Comparison of ENCODE assay signal across 1 cellular context in the genomic region with DNA sequence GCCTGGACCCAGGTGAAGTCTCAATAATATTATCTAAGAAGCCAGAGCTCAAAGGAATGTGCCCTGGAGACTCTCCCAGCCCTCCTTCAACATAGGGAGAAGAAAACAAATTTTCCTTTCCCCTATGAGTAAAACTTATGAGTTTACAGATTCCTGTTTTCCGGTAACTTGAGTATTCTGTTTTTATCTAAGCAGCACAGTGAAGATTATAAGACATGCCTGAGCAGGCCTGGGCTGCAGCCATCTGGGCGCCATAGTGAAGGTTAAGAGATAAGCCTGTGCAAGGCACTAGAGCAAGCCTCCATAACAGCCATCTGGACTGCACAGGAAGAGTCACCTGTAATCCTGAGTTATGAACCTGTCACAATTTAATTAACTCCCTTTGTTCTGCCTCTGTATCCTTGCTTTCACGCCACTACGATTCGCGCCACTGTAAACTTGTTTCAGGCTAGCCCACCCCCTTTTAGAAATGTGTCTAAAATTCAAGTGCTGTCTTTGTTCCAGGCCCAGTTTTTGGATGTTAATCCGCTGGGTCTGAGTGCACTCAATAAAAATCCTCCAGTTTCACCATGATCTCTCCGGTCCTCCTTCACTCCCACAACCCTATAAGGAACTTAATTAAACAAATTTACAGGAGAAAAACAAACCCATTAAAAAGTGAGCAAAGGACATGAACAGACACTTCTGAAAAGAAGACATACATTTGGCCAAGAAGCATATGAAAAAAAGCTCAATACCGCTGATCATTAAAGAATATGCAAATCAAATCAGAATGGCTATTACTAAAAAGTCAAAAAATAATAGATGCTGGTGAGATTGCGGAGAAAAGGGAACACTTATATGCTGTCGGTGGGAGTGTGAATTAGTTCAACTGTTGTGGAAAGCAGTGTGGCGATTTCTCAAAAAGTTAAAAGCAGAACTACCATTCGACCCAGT.
TF ChIP-seq lines count a peak whose summit lies in the region.

No MANE protein-coding gene starts in this region.

TF ChIP-seq in HEK293, 187 proteins besides CTCF, POLR2A, EP300 and RAD21 (continued from another document and continues in another):
- TF ChIP-seq, protein P1, sequence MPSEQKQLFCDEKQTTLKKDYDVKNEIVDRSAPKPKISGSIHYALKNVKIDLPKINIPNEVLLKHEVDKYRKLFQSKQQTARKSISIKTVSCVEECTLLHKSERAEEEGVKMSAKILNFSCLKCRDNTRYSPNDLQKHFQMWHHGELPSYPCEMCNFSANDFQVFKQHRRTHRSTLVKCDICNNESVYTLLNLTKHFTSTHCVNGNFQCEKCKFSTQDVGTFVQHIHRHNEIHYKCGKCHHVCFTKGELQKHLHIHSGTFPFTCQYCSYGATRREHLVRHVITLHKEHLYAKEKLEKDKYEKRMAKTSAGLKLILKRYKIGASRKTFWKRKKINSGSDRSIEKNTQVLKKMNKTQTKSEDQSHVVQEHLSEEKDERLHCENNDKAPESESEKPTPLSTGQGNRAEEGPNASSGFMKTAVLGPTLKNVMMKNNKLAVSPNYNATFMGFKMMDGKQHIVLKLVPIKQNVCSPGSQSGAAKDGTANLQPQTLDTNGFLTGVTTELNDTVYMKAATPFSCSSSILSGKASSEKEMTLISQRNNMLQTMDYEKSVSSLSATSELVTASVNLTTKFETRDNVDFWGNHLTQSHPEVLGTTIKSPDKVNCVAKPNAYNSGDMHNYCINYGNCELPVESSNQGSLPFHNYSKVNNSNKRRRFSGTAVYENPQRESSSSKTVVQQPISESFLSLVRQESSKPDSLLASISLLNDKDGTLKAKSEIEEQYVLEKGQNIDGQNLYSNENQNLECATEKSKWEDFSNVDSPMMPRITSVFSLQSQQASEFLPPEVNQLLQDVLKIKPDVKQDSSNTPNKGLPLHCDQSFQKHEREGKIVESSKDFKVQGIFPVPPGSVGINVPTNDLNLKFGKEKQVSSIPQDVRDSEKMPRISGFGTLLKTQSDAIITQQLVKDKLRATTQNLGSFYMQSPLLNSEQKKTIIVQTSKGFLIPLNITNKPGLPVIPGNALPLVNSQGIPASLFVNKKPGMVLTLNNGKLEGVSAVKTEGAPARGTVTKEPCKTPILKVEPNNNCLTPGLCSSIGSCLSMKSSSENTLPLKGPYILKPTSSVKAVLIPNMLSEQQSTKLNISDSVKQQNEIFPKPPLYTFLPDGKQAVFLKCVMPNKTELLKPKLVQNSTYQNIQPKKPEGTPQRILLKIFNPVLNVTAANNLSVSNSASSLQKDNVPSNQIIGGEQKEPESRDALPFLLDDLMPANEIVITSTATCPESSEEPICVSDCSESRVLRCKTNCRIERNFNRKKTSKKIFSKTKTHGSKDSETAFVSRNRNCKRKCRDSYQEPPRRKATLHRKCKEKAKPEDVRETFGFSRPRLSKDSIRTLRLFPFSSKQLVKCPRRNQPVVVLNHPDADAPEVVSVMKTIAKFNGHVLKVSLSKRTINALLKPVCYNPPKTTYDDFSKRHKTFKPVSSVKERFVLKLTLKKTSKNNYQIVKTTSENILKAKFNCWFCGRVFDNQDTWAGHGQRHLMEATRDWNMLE (tag by site-specific recombination; conservative IDR thresholded peaks at IDR 0.05; ENCODE audit: low read depth) = peak; percentile 47
- peak; percentile 80 for TF ChIP-seq ZNF529 (tag by site-specific recombination; IDR thresholded peaks at IDR 0.05; ENCODE audit: insufficient replicate concordance)
- TF ChIP-seq GLIS2 (tag by site-specific recombination; IDR thresholded peaks at IDR 0.05) = no peak
- TF ChIP-seq SCRT1 (tag by site-specific recombination; IDR thresholded peaks at IDR 0.05; ENCODE audit: borderline replicate concordance) = no peak
- TF ChIP-seq, protein P2, sequence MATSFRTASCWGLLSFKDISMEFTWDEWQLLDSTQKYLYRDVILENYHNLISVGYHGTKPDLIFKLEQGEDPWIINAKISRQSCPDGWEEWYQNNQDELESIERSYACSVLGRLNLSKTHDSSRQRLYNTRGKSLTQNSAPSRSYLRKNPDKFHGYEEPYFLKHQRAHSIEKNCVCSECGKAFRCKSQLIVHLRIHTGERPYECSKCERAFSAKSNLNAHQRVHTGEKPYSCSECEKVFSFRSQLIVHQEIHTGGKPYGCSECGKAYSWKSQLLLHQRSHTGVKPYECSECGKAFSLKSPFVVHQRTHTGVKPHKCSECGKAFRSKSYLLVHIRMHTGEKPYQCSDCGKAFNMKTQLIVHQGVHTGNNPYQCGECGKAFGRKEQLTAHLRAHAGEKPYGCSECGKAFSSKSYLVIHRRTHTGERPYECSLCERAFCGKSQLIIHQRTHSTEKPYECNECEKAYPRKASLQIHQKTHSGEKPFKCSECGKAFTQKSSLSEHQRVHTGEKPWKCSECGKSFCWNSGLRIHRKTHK (tag by site-specific recombination; IDR thresholded peaks at IDR 0.05) = no peak
- no peak for TF ChIP-seq ZEB2 (tag by site-specific recombination; IDR thresholded peaks at IDR 0.05)
- TF ChIP-seq ZNF23 (tag by site-specific recombination; IDR thresholded peaks at IDR 0.05; ENCODE audit: borderline replicate concordance) = no peak
- 0 out of 2 replicates have a peak, but pooled peaks have one; percentile 36 for TF ChIP-seq ZNF184 (tag by site-specific recombination; IDR thresholded peaks at IDR 0.05)
- peak; percentile 100 for TF ChIP-seq TRIM28 (IDR thresholded peaks at IDR 0.05; ENCODE audit: borderline replicate concordance, low read length)
- TF ChIP-seq, protein P3, sequence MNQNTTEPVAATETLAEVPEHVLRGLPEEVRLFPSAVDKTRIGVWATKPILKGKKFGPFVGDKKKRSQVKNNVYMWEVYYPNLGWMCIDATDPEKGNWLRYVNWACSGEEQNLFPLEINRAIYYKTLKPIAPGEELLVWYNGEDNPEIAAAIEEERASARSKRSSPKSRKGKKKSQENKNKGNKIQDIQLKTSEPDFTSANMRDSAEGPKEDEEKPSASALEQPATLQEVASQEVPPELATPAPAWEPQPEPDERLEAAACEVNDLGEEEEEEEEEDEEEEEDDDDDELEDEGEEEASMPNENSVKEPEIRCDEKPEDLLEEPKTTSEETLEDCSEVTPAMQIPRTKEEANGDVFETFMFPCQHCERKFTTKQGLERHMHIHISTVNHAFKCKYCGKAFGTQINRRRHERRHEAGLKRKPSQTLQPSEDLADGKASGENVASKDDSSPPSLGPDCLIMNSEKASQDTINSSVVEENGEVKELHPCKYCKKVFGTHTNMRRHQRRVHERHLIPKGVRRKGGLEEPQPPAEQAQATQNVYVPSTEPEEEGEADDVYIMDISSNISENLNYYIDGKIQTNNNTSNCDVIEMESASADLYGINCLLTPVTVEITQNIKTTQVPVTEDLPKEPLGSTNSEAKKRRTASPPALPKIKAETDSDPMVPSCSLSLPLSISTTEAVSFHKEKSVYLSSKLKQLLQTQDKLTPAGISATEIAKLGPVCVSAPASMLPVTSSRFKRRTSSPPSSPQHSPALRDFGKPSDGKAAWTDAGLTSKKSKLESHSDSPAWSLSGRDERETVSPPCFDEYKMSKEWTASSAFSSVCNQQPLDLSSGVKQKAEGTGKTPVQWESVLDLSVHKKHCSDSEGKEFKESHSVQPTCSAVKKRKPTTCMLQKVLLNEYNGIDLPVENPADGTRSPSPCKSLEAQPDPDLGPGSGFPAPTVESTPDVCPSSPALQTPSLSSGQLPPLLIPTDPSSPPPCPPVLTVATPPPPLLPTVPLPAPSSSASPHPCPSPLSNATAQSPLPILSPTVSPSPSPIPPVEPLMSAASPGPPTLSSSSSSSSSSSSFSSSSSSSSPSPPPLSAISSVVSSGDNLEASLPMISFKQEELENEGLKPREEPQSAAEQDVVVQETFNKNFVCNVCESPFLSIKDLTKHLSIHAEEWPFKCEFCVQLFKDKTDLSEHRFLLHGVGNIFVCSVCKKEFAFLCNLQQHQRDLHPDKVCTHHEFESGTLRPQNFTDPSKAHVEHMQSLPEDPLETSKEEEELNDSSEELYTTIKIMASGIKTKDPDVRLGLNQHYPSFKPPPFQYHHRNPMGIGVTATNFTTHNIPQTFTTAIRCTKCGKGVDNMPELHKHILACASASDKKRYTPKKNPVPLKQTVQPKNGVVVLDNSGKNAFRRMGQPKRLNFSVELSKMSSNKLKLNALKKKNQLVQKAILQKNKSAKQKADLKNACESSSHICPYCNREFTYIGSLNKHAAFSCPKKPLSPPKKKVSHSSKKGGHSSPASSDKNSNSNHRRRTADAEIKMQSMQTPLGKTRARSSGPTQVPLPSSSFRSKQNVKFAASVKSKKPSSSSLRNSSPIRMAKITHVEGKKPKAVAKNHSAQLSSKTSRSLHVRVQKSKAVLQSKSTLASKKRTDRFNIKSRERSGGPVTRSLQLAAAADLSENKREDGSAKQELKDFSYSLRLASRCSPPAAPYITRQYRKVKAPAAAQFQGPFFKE (tag by site-specific recombination; IDR thresholded peaks at IDR 0.05; ENCODE audit: borderline replicate concordance) = no peak
- TF ChIP-seq ZNF391 (tag by site-specific recombination; IDR thresholded peaks at IDR 0.05; ENCODE audit: borderline replicate concordance, low read depth) = peak; percentile 49; the same call in 1 of the 2 replicates
- no peak for TF ChIP-seq SP3 (tag by site-specific recombination; IDR thresholded peaks at IDR 0.05)
- TF ChIP-seq ZIC2 (tag by site-specific recombination; IDR thresholded peaks at IDR 0.05) = no peak
- TF ChIP-seq SETDB1 (IDR thresholded peaks at IDR 0.05; ENCODE audit: insufficient read length, low read length) = peak; percentile 100
- TF ChIP-seq ZSCAN16 (tag by site-specific recombination; IDR thresholded peaks at IDR 0.05) = no peak
- no peak for TF ChIP-seq ZNF830 (tag by site-specific recombination; IDR thresholded peaks at IDR 0.05; ENCODE audit: low read depth)
- no peak for TF ChIP-seq ZNF19 (tag by site-specific recombination; IDR thresholded peaks at IDR 0.05; ENCODE audit: low read depth)
- TF ChIP-seq ZNF350 (tag by site-specific recombination; IDR thresholded peaks at IDR 0.05) = peak; percentile 66; the same call in 1 of the 2 replicates
- TF ChIP-seq EGR2 (tag by site-specific recombination; IDR thresholded peaks at IDR 0.05; ENCODE audit: low read depth) = no peak
- TF ChIP-seq, protein P4, sequence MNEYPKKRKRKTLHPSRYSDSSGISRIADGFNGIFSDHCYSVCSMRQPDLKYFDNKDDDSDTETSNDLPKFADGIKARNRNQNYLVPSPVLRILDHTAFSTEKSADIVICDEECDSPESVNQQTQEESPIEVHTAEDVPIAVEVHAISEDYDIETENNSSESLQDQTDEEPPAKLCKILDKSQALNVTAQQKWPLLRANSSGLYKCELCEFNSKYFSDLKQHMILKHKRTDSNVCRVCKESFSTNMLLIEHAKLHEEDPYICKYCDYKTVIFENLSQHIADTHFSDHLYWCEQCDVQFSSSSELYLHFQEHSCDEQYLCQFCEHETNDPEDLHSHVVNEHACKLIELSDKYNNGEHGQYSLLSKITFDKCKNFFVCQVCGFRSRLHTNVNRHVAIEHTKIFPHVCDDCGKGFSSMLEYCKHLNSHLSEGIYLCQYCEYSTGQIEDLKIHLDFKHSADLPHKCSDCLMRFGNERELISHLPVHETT (tag by site-specific recombination; IDR thresholded peaks at IDR 0.05) = 0 out of 2 replicates have a peak, but pooled peaks have one; percentile 31
- TF ChIP-seq, protein P5, sequence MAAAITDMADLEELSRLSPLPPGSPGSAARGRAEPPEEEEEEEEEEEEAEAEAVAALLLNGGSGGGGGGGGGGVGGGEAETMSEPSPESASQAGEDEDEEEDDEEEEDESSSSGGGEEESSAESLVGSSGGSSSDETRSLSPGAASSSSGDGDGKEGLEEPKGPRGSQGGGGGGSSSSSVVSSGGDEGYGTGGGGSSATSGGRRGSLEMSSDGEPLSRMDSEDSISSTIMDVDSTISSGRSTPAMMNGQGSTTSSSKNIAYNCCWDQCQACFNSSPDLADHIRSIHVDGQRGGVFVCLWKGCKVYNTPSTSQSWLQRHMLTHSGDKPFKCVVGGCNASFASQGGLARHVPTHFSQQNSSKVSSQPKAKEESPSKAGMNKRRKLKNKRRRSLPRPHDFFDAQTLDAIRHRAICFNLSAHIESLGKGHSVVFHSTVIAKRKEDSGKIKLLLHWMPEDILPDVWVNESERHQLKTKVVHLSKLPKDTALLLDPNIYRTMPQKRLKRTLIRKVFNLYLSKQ (tag by site-specific recombination; IDR thresholded peaks at IDR 0.05; ENCODE audit: borderline replicate concordance) = no peak
- TF ChIP-seq ZNF76 (tag by site-specific recombination; IDR thresholded peaks at IDR 0.05; ENCODE audit: borderline replicate concordance, low read depth) = no peak
- no peak for TF ChIP-seq SCRT2 (tag by site-specific recombination; IDR thresholded peaks at IDR 0.05)
- TF ChIP-seq ZNF549 (tag by site-specific recombination; IDR thresholded peaks at IDR 0.05) = peak; percentile 70
- TF ChIP-seq BCL11A (tag by site-specific recombination; IDR thresholded peaks at IDR 0.05; ENCODE audit: low read depth) = no peak
- 0 out of 2 replicates have a peak, but pooled peaks have one; percentile 48 for TF ChIP-seq ZNF416 (tag by site-specific recombination; IDR thresholded peaks at IDR 0.05)
- TF ChIP-seq ZSCAN23 (tag by site-specific recombination; IDR thresholded peaks at IDR 0.05) = no peak
- TF ChIP-seq, protein P6, sequence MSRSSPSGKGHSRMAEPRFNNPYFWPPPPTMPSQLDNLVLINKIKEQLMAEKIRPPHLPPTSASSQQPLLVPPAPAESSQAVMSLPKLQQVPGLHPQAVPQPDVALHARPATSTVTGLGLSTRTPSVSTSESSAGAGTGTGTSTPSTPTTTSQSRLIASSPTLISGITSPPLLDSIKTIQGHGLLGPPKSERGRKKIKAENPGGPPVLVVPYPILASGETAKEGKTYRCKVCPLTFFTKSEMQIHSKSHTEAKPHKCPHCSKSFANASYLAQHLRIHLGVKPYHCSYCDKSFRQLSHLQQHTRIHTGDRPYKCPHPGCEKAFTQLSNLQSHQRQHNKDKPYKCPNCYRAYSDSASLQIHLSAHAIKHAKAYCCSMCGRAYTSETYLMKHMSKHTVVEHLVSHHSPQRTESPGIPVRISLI (tag by site-specific recombination; IDR thresholded peaks at IDR 0.05) = no peak
- no peak for TF ChIP-seq SP7 (tag by site-specific recombination; IDR thresholded peaks at IDR 0.05)
- no peak for TF ChIP-seq ZNF214 (tag by site-specific recombination; IDR thresholded peaks at IDR 0.05; ENCODE audit: borderline replicate concordance)
- 0 out of 2 replicates have a peak, but pooled peaks have one; percentile 48 for TF ChIP-seq ZNF311 (tag by site-specific recombination; IDR thresholded peaks at IDR 0.05; ENCODE audit: borderline replicate concordance)
- 0 out of 2 replicates have a peak, but pooled peaks have one; percentile 37 for TF ChIP-seq ZNF621 (tag by site-specific recombination; IDR thresholded peaks at IDR 0.05)
- no peak for TF ChIP-seq TCF7L2 (IDR thresholded peaks at IDR 0.05; ENCODE audit: borderline replicate concordance, low read depth, low read length)
- TF ChIP-seq ZNF140 (tag by site-specific recombination; IDR thresholded peaks at IDR 0.05) = no peak
